Comparison of ENCODE assay signal across 1 cellular context in genomic region chr1:11042995-11043874, GRCh38.
TF ChIP-seq lines count a peak whose summit lies in the region.

No MANE protein-coding gene starts in this region.

TF ChIP-seq in H1, 55 proteins besides CTCF, POLR2A, EP300 and RAD21:
- TF ChIP-seq POLR2AphosphoS5 (IDR thresholded peaks at IDR 0.05; ENCODE audit: low read depth, low read length): no peak
- no peak for TF ChIP-seq ZNF274 (IDR thresholded peaks at IDR 0.05; ENCODE audit: borderline replicate concordance, extremely low read depth, low read length)
- TF ChIP-seq CHD1 (IDR thresholded peaks at IDR 0.05; ENCODE audit: low read depth, low read length): no peak
- no peak for TF ChIP-seq KDM1A (IDR thresholded peaks at IDR 0.05; ENCODE audit: borderline replicate concordance, low read length)
- no peak for TF ChIP-seq RXRA (IDR thresholded peaks at IDR 0.05; ENCODE audit: insufficient read depth, low read depth, low read length)
- TF ChIP-seq TEAD4 (IDR thresholded peaks at IDR 0.05; ENCODE audit: low read depth, low read length): no peak
- TF ChIP-seq CEBPB (IDR thresholded peaks at IDR 0.05; ENCODE audit: low read depth, low read length): no peak
- no peak for TF ChIP-seq CBX5 (IDR thresholded peaks at IDR 0.05; ENCODE audit: low read depth, low read length)
- TF ChIP-seq ASH2L (IDR thresholded peaks at IDR 0.05; ENCODE audit: low read length): no peak
- no peak for TF ChIP-seq ATF2 (IDR thresholded peaks at IDR 0.05; ENCODE audit: low read length)
- TF ChIP-seq KDM4A (IDR thresholded peaks at IDR 0.05; ENCODE audit: low read depth, low read length, severe bottlenecking): no peak
- no peak for TF ChIP-seq RNF2 (IDR thresholded peaks at IDR 0.05; ENCODE audit: borderline replicate concordance, low read depth, low read length, missing control alignments, poor library complexity, severe bottlenecking)
- no peak for TF ChIP-seq JUND (IDR thresholded peaks at IDR 0.05; ENCODE audit: low read length)
- no peak for TF ChIP-seq CBX8 (IDR thresholded peaks at IDR 0.05; ENCODE audit: borderline replicate concordance, low read depth, low read length)
- TF ChIP-seq NRF1 (IDR thresholded peaks at IDR 0.05; ENCODE audit: low read depth, low read length): no peak
- no peak for TF ChIP-seq POU5F1 (IDR thresholded peaks at IDR 0.05; ENCODE audit: low read depth, low read length)
- no peak for TF ChIP-seq KDM5A (IDR thresholded peaks at IDR 0.05; ENCODE audit: low read length)
- TF ChIP-seq SAP30 (IDR thresholded peaks at IDR 0.05; ENCODE audit: insufficient read depth, insufficient replicate concordance, low read length): no peak
